Comparison of ENCODE assay signal across 10 cellular contexts in genomic region chr13:79402679-79403078, GRCh38. TPM values are rescaled to one million over a fixed set of nuclear protein-coding genes. Genes with fewer than 3 reads are reported as not detected.
DNase-seq lines count a peak whose midpoint lies in the region; ATAC-seq and TF ChIP-seq lines count a peak whose summit lies in the region.
"Had no signal": no experiment of that assay in that cellular context is flagged by ENCODE, and none has a peak within 500 bp of the region (broad histone marks: within the 10 kb centered on the region; RNA-seq: fewer than 3 reads in every experiment).

No MANE protein-coding gene starts in this region.

- no peaks in the 10 kb centered on the region for H3K27me3 Mint-ChIP-seq in progenitor cell of endocrine pancreas

- H3K4me2 ChIP-seq in GM23248 (ENCODE audit: unreplicated experiment), result peak overlapping the region; percentile 16
- H3K4me2 ChIP-seq in OCI-LY7 (ENCODE audit: low read length), result peak overlapping the region; percentile 87

- no peaks in the 10 kb centered on the region for H3K9me2 ChIP-seq in GM23248 (ENCODE audit: insufficient read depth)
- H3K9me2 ChIP-seq in OCI-LY7 (ENCODE audit: insufficient read depth, low read length), result no peaks in the 10 kb centered on the region

- POLR2A ChIA-PET in OCI-LY7 (lab: Charles Lee), result interaction anchor here (0.6 to 1.8 kb wide), 6 partner anchors 15 to 1342 kb away, joined by 3 to 5 read pairs (median 3); no protein-coding TSS in a partner anchor

- no peaks in the 10 kb centered on the region for H3K9me3 Mint-ChIP-seq in progenitor cell of endocrine pancreas (ENCODE audit: low read depth)

- H3K4me1 ChIP-seq in GM23248 (ENCODE audit: insufficient read depth), result peaks cover 30% of the 10 kb centered on the region
- H3K4me1 ChIP-seq in OCI-LY7 (ENCODE audit: insufficient read depth, low read length, poor library complexity, severe bottlenecking), result peaks cover 34% of the 10 kb centered on the region
- H3K4me1 ChIP-seq in endocrine pancreas (ENCODE audit: control insufficient read depth, insufficient read depth, low read length), result peaks cover 41% of the 10 kb centered on the region

- DNase-seq in GM23248 (no peak), OCI-LY7 (ENCODE audit: low spot score) (no peak), progenitor cell of endocrine pancreas (ENCODE audit: low spot score, unreplicated experiment) (no peak), NCI-H524 treated with DMSO at 0.1 percent for 48 hours (lab: John Stamatoyannopoulos, UW) (no peak), anterior cingulate cortex (lab: John Stamatoyannopoulos, UW) (no peak)
- DNase-seq in effector CD8-positive, alpha-beta T cell (lab: John Stamatoyannopoulos, UW), result no peak
- DNase-seq: NCI-H1436 had no signal

- no peak overlapping the region for H3K27ac ChIP-seq in GM23248
- peak overlapping the region; percentile 94 for H3K27ac ChIP-seq in OCI-LY7 (ENCODE audit: low read depth, low read length, poor library complexity, severe bottlenecking)

- ATAC-seq in HG03457 (IDR thresholded peaks at IDR 0.05; ENCODE audit: unreplicated experiment), result no peak
- ATAC-seq: Panc1 had no signal

- H3K36me3 Mint-ChIP-seq in progenitor cell of endocrine pancreas (ENCODE audit: insufficient read depth), result peaks cover 13% of the 10 kb centered on the region

- in situ Hi-C loops in GM23248 (cut with MboI), result loop anchor here (25.0 kb wide), 1 partner anchor 960 kb away; no protein-coding TSS in a partner anchor

- peaks cover 15% of the 10 kb centered on the region for H4K20me1 ChIP-seq in GM23248 (ENCODE audit: insufficient read depth)
- peaks cover 61% of the 10 kb centered on the region for H4K20me1 ChIP-seq in OCI-LY7 (ENCODE audit: insufficient read depth, low read length)

- peak overlapping the region; percentile 19 for H3K4me3 Mint-ChIP-seq in progenitor cell of endocrine pancreas (ENCODE audit: low read depth)

- H3K4me3 ChIP-seq in GM23248, result no peak overlapping the region
- H3K4me3 ChIP-seq in OCI-LY7 (ENCODE audit: low read depth, low read length, poor library complexity, severe bottlenecking), result peak overlapping the region; percentile 98
- H3K4me3 ChIP-seq in endocrine pancreas (ENCODE audit: control insufficient read depth, insufficient read depth, low read length), result peak overlapping the region; percentile 92

- H3K79me2 ChIP-seq in GM23248 (ENCODE audit: insufficient read depth) (peaks cover 100% of the 10 kb centered on the region), OCI-LY7 (ENCODE audit: insufficient read depth, low read depth, low read length) (peaks cover 99% of the 10 kb centered on the region)

- H3K36me3 ChIP-seq in GM23248 (ENCODE audit: low read depth), result peaks cover 8% of the 10 kb centered on the region; the same call in 1 of the 2 replicates
- H3K36me3 ChIP-seq in OCI-LY7 (ENCODE audit: insufficient read depth, low read length), result peaks cover 73% of the 10 kb centered on the region
- H3K36me3 ChIP-seq in endocrine pancreas (ENCODE audit: control insufficient read depth, insufficient read depth, low read length), result no peaks in the 10 kb centered on the region

- H3K27me3 ChIP-seq in GM23248 (replicated peaks; ENCODE audit: insufficient read depth) (no peaks in the 10 kb centered on the region), endocrine pancreas (ENCODE audit: control insufficient read depth, insufficient read depth, low read length) (no peaks in the 10 kb centered on the region)

- WGBS in GM23248 (ENCODE audit: low coverage in 1 of 2, low lambda C conversion rate in 2 of 2, missing lambda C conversion rate in 2 of 2), 2 experiments, result 67 to 79% methylated on average over 2 of the region's 2 CpGs

- H3F3A ChIP-seq in GM23248 (ENCODE audit: insufficient read depth), result peaks cover 23% of the 10 kb centered on the region; the same call in 1 of the 2 replicates

- peaks cover 35% of the 10 kb centered on the region for H3K4me1 Mint-ChIP-seq in progenitor cell of endocrine pancreas (ENCODE audit: low read depth)

- TF ChIP-seq CTCF in OCI-LY7 (conservative IDR thresholded peaks at IDR 0.05; ENCODE audit: low read length) (no peak), progenitor cell of endocrine pancreas (IDR thresholded peaks at IDR 0.05; ENCODE audit: unreplicated experiment) (no peak)

- CTCF ChIA-PET in OCI-LY7 (lab: Charles Lee; ENCODE audit: unreplicated experiment), result interaction anchor here (0.6 to 1.0 kb wide), 2 partner anchors 11 to 44 kb away, joined by 3 to 4 read pairs; no protein-coding TSS in a partner anchor

- peak overlapping the region; percentile 29 for H3K27ac Mint-ChIP-seq in progenitor cell of endocrine pancreas

- intact Hi-C loops in OCI-LY7 (cut with micrococcal nuclease; ENCODE audit: unreplicated experiment), result no loop called here

- H2AFZ ChIP-seq in GM23248 (no peak overlapping the region), OCI-LY7 (ENCODE audit: low read length) (no peak overlapping the region)

- H3K9ac ChIP-seq in GM23248, result no peak overlapping the region
- H3K9ac ChIP-seq in endocrine pancreas (ENCODE audit: control insufficient read depth, insufficient read depth, low read length), result no peak overlapping the region

- no TSS peak for BruUV-seq in OCI-LY7 (replicated peaks; lab: Mats Ljungman, UMichigan)

- H3K9me3 ChIP-seq in GM23248 (ENCODE audit: low read depth) (no peaks in the 10 kb centered on the region), OCI-LY7 (ENCODE audit: low read length) (no peaks in the 10 kb centered on the region), endocrine pancreas (ENCODE audit: control insufficient read depth, low read length) (no peaks in the 10 kb centered on the region)

RNA-seq across cellular contexts. Expression of gene RBM26, which starts 3.4 kb away (rescaled TPM):
- total RNA-seq in GM23248 (2014; rRNA removed; shearing (Covaris generic)), result 18.2 and 19.2 TPM in 2 replicates
- 8.3 and 11.1 TPM in 2 replicates for polyA plus RNA-seq in GM23248 (2016; fragmentation: Nextera tagmentation; extraction: Ambion mirVana)
- total RNA-seq in OCI-LY7 (2014; rRNA removed; shearing (Covaris generic)), result 44.1 and 46.1 TPM in 2 replicates
- 85.2 and 91.6 TPM in 2 replicates for total RNA-seq in OCI-LY7 (2022)
- 78.6 and 81.2 TPM in 2 replicates for total RNA-seq in progenitor cell of endocrine pancreas
